In genomic region chr6:13614926-13615801, GRCh38 we compare ENCODE assay signal across 8 cellular contexts. TPM values are rescaled to one million over a fixed set of nuclear protein-coding genes. Genes with fewer than 3 reads are reported as not detected.
A peak's percentile ranks its signal among the peaks of the same experiment; 100 is the strongest.
DNase-seq lines count a peak whose midpoint lies in the region; ATAC-seq and TF ChIP-seq lines count a peak whose summit lies in the region.

Gene NOL7, plus strand, starts transcription at chr6:13615335. Its CDS starts 24 bp downstream, at chr6:13615359.

- peak within 1 kb of the TSS; percentile 91 to 96 for H3K27ac ChIP-seq in left lung

- H3K4me3 ChIP-seq in left lung: peak within 1 kb of the TSS; percentile 89 to 97

- intact Hi-C loops in CD14-positive monocyte (cut with micrococcal nuclease) (loop anchor here (5.0 to 10.0 kb wide), 5 partner anchors 43 to 283 kb away; partner anchors contain the start of genes RANBP9 (in 1 of the 2) and SIRT5 (in 1 of the 2)), left lung (cut with DNase I) (no loop called here)

- H3K9me3 ChIP-seq in left lung: no peaks in the 10 kb centered on the region

- DNase-seq in CD14-positive monocyte (ENCODE audit: low spot score): peak; percentile 97
- peak; percentile 99 for DNase-seq in NCI-H69 (lab: John Stamatoyannopoulos, UW)
- peak; percentile 99 for DNase-seq in activated CD4-positive, alpha-beta T cell treated with anti-CD3 and anti-CD28 coated beads, Interleukin-2, amount 50 U/mL, for 1 hour
- peak; percentile 99 for DNase-seq in dedifferentiated amniotic fluid mesenchymal stem cell (ENCODE audit: extremely low spot score)
- peak; percentile 98 for DNase-seq in left lung
- DNase-seq in stimulated activated CD4-positive, alpha-beta T cell treated with anti-CD3 and anti-CD28 coated beads, Interleukin-2, amount 100 ng/mL, for 48 hours: peak; percentile 99

- H3K27ac Mint-ChIP-seq in CD14-positive monocyte: peak within 1 kb of the TSS; percentile 90 to 97 (median 95)

- H3K4me1 Mint-ChIP-seq in CD14-positive monocyte: peaks cover 41% of the 10 kb centered on the region

- H3K27me3 ChIP-seq in left lung: no peaks in the 10 kb centered on the region

- H3K9me3 Mint-ChIP-seq in CD14-positive monocyte: peaks cover 0 to 3% (median 0%) of the 10 kb centered on the region in 7 donors

- H3K36me3 Mint-ChIP-seq in CD14-positive monocyte: peaks cover 24 to 34% of the 10 kb centered on the region in 2 donors

- H3K4me1 ChIP-seq in left lung: peaks cover 11 to 22% of the 10 kb centered on the region in 2 donors

- TF ChIP-seq CTCF in CD14-positive monocyte (IDR thresholded peaks at IDR 0.05) (peak; percentile 92), left lung (IDR thresholded peaks at IDR 0.05) (peak; percentile 84 to 93)

- no peaks in the 10 kb centered on the region for H3K27me3 Mint-ChIP-seq in CD14-positive monocyte (ENCODE audit: low read depth in 3 of 3)

- H3K4me3 Mint-ChIP-seq in CD14-positive monocyte: peak within 1 kb of the TSS; percentile 97 to 98

- ATAC-seq in GM19328 (IDR thresholded peaks at IDR 0.05; ENCODE audit: unreplicated experiment) (peak; percentile 93), HG03520 (IDR thresholded peaks at IDR 0.05; ENCODE audit: unreplicated experiment) (peak; percentile 81), left lung (peak; percentile 98)

- peaks cover 0 to 31% of the 10 kb centered on the region in 2 donors for H3K36me3 ChIP-seq in left lung

RNA-seq across cellular contexts. Expression of gene NOL7, which starts in this region (rescaled TPM):
- polyA plus RNA-seq in CD14-positive monocyte: 10 to 100 TPM; 56.9 to 58.5 TPM
- total RNA-seq in left lung: 10 to 100 TPM; 49.5 to 56.3 TPM

Comparison
In these comparisons a context has a peak if more than half of its experiments do, and no peak if none do; other contexts are left out.
1. Peak in every context shown above with its lines: DNase-seq, ATAC-seq, H3K4me3 ChIP-seq and H3K27ac ChIP-seq.
2. intact Hi-C loops: an anchor here in CD14-positive monocyte (5.0 to 10.0 kb wide); none called in left lung.